In the genomic region with DNA sequence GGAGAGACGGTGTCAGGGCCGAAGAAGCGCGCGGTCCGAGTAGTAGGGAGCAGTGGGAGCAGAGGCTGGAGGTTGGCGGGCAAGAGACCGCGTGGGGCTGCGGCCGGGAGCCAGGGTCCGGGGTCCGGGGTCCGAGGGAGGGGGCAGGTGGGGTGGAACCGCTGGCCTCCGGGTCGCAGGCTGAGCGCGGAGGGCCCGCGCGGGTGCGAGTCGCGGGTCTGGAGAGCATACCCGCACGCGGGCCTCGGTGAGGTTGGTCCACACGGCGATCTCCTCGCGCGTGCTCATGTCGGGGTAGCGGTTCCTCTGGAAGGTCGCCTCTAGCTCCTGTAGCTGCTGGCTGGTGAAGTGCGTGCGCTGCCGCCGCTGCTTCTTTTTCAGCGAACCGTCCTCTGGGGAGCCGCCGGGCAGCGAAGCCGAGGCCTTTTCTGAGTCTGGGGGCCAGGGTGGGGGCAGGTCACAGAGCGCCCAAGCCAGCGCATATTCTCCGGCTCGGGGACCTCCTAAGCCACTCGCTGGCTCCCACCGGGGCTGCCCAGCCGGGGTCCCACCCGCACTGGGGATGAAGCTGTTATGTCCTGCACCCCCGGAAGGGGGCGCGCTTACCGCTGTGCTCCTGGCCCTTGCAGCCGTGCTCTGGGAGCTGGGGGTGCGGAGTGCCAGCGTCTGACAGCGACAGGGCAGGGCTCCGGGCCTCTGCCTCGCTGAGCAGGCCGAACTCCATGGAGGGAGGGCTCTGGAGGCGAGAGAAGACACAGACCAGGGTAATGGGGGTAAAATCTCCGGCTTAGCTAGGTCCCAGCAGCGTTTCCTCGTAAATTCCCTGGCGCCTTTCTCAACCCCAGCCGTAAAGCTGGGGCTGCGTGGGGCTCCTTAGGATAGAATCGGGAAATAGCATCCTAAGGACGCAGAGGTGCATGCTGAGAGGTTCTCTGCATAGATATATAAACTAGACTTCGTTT, we compare ENCODE assay signal across 8 cellular contexts. TPM values are rescaled to one million over a fixed set of nuclear protein-coding genes. Genes with fewer than 3 reads are reported as not detected.
DNase-seq lines count a peak whose midpoint lies in the region; ATAC-seq and TF ChIP-seq lines count a peak whose summit lies in the region.

No MANE protein-coding gene starts in this region.

- no peaks in the 10 kb centered on the region for H3K9me3 ChIP-seq in liver (ENCODE audit: control insufficient read depth in 4 of 4, low read length in 3 of 4)

- no peaks in the 10 kb centered on the region for H4K20me1 ChIP-seq in KMS-11 (ENCODE audit: insufficient read depth)

- H3K27me3 ChIP-seq in KMS-11 (ENCODE audit: insufficient read depth, low read depth): peaks cover 34% of the 10 kb centered on the region; the same call in 1 of the 2 replicates
- peaks cover 0 to 16% (median 0%) of the 10 kb centered on the region in 4 donors for H3K27me3 ChIP-seq in liver (ENCODE audit: control insufficient read depth in 4 of 4, insufficient read depth in 4 of 4, low read length in 3 of 4)

- H3K79me2 ChIP-seq in KMS-11 (ENCODE audit: insufficient read depth, low read depth): no peaks in the 10 kb centered on the region

- TF ChIP-seq CTCF in KMS-11 (conservative IDR thresholded peaks at IDR 0.05; ENCODE audit: low read depth, low read length): peak; percentile 85
- peak; percentile 64 for TF ChIP-seq CTCF in WI38 (IDR thresholded peaks at IDR 0.05; ENCODE audit: low read depth, low read length)
- TF ChIP-seq CTCF in cardiac fibroblast (IDR thresholded peaks at IDR 0.05; ENCODE audit: low read depth, low read length): peak; percentile 79
- TF ChIP-seq CTCF in liver (IDR thresholded peaks at IDR 0.05; ENCODE audit: low read depth, low read length, missing input control): peak; percentile 63

- H3K36me3 ChIP-seq in KMS-11 (ENCODE audit: insufficient read depth) (no peaks in the 10 kb centered on the region), liver (ENCODE audit: control insufficient read depth in 4 of 4, insufficient read depth in 3 of 4, low read depth in 1 of 4, low read length in 3 of 4) (no peaks in the 10 kb centered on the region)

- H3K4me1 ChIP-seq in KMS-11 (ENCODE audit: low read depth, poor library complexity, severe bottlenecking) (peaks cover 10% of the 10 kb centered on the region), liver (ENCODE audit: control insufficient read depth in 4 of 4, insufficient read depth in 4 of 4, low read length in 3 of 4) (peaks cover 14 to 23% (median 20%) of the 10 kb centered on the region in 4 donors)

- peak; percentile 72 to 89 for TF ChIP-seq RAD21 in liver (IDR thresholded peaks at IDR 0.05)

- WGBS in liver: 13% methylated on average over 76 of the region's 76 CpGs

- H2AFZ ChIP-seq in KMS-11 (ENCODE audit: low read depth): peak overlapping the region; percentile 62

- H3K4me3 ChIP-seq in KMS-11 (IDR thresholded peaks at IDR 0.05; ENCODE audit: insufficient read depth, low read depth, low read length): no peak overlapping the region
- no peak overlapping the region for H3K4me3 ChIP-seq in WI38 (ENCODE audit: low read depth, low read length)
- H3K4me3 ChIP-seq in cardiac fibroblast (replicated peaks in 1 of 2; ENCODE audit: low read depth in 2 of 2, low read length in 2 of 2): peak overlapping the region; percentile 39 to 48
- peak overlapping the region in 2 of 3 donors; percentile 41 to 43 for H3K4me3 ChIP-seq in liver (ENCODE audit: low read depth in 1 of 3, low read length in 3 of 3)

- H3K9ac ChIP-seq in KMS-11: peak overlapping the region; percentile 8; the same call in 1 of the 2 replicates
- no peak overlapping the region for H3K9ac ChIP-seq in liver (ENCODE audit: low read depth in 1 of 2, low read length in 2 of 2)

- H3K27ac ChIP-seq in KMS-11: no peak overlapping the region
- H3K27ac ChIP-seq in liver (ENCODE audit: low read depth in 1 of 2, low read length in 2 of 2): no peak overlapping the region

- DNase-seq in D341Med (ENCODE audit: low spot score) (peak; percentile 84), cardiac fibroblast (ENCODE audit: low read depth in 2 of 2) (peak in 1 of 2 donors; percentile 31), NCI-H774 (lab: John Stamatoyannopoulos, UW) (no peak)
- DNase-seq in stimulated activated CD8-positive, alpha-beta memory T cell treated with anti-CD3 and anti-CD28 coated beads, Interleukin-4, amount 100 ng/mL, for 48 hours: peak; percentile 88

- peak overlapping the region; percentile 81; the same call in 1 of the 2 replicates for H3K4me2 ChIP-seq in KMS-11

- ATAC-seq in GM18873 (IDR thresholded peaks at IDR 0.05; ENCODE audit: low FRiP score, unreplicated experiment): no peak

TF ChIP-seq in liver, 16 proteins besides CTCF, POLR2A, EP300 and RAD21:
- TF ChIP-seq HNF4G (IDR thresholded peaks at IDR 0.05) (no peak), JUND (IDR thresholded peaks at IDR 0.05) (no peak), HNF4A (conservative IDR thresholded peaks at IDR 0.05) (no peak), RXRA (IDR thresholded peaks at IDR 0.05) (no peak), EGR1 (IDR thresholded peaks at IDR 0.05; ENCODE audit: low read depth in 2 of 2) (no peak), YY1 (IDR thresholded peaks at IDR 0.05) (no peak), TAF1 (conservative IDR thresholded peaks at IDR 0.05) (no peak), ATF3 (IDR thresholded peaks at IDR 0.05) (no peak), FOXA1 (IDR thresholded peaks at IDR 0.05) (no peak), FOXA2 (IDR thresholded peaks at IDR 0.05) (no peak)
- TF ChIP-seq, protein P1, sequence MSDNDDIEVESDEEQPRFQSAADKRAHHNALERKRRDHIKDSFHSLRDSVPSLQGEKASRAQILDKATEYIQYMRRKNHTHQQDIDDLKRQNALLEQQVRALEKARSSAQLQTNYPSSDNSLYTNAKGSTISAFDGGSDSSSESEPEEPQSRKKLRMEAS (IDR thresholded peaks at IDR 0.05): no peak
TF ChIP-seq in liver: peak in this region for 0.

RNA-seq across cellular contexts. Expression of gene ELOVL3, which starts 5.5 kb away (rescaled TPM):
- total RNA-seq in liver: under 1 TPM in 1 of 2 donors, not detected in 1; 0.42 TPM
- polyA plus RNA-seq in liver: not detected

RNA-seq across cellular contexts. Expression of gene PITX3, which starts 9.7 kb away (rescaled TPM):
- not detected for total RNA-seq in liver
- not detected for polyA plus RNA-seq in liver

RNA-seq across cellular contexts. Expression of gene GBF1, which starts 13.7 kb away (rescaled TPM):
- 10 to 100 TPM; 19.2 to 27.2 TPM for total RNA-seq in liver
- polyA plus RNA-seq in liver: 10 to 100 TPM in 1 of 2 donors, 1 to 10 TPM in 1; 6.0 to 11.2 TPM

Comparison
In these comparisons a context has a peak if more than half of its experiments do, and no peak if none do; other contexts are left out.
1. H3K4me3 ChIP-seq: peak in cardiac fibroblast (2 of 2) and liver (2 of 3); none in KMS-11 (single experiment) and WI38 (single experiment).
2. Peak in every context shown above with its lines, with median percentiles within 50 percentile points of each other: CTCF ChIP-seq.